19 cellular contexts compared by ENCODE assay signal in genomic region chr3:43319794-43320193, GRCh38. TPM values are rescaled to one million over a fixed set of nuclear protein-coding genes. Genes with fewer than 3 reads are reported as not detected.
DNase-seq lines count a peak whose midpoint lies in the region; ATAC-seq, FAIRE-seq and TF ChIP-seq lines count a peak whose summit lies in the region.
"Had no signal": no experiment of that assay in that cellular context is flagged by ENCODE, and none has a peak within 500 bp of the region (broad histone marks: within the 10 kb centered on the region; RNA-seq: fewer than 3 reads in every experiment).

No MANE protein-coding gene starts in this region.

- peaks cover 33% of the 10 kb centered on the region for H3K4me1 Mint-ChIP-seq in activated CD4-positive, alpha-beta T cell treated with anti-CD3 and anti-CD28 coated beads, Interleukin-2, amount 10 ng/mL, durations not matched to agents 24 days and 14 days
- peaks cover 38% of the 10 kb centered on the region for H3K4me1 Mint-ChIP-seq in activated T-helper 17 cell treated with anti-CD3 and anti-CD28 coated beads, Interleukin-2, amount 50 U/mL, for 72 hours
- peaks cover 52% of the 10 kb centered on the region for H3K4me1 Mint-ChIP-seq in stimulated activated effector memory CD8-positive, alpha-beta T cell treated with anti-CD3 and anti-CD28 coated beads, Interleukin-12 subunit alpha, Interleukin-12 subunit beta, amount 100 ng/mL, for 72 hours
- peaks cover 14% of the 10 kb centered on the region for H3K4me1 Mint-ChIP-seq in type B pancreatic cell (ENCODE audit: unreplicated experiment)
- peaks cover 28% of the 10 kb centered on the region for H3K4me1 Mint-ChIP-seq in activated naive CD4-positive, alpha-beta T cell treated with anti-CD3 and anti-CD28 coated beads, Interleukin-2, amount 10 ng/mL, durations not matched to agents 7 days and 5 days

- H3K27ac Mint-ChIP-seq in activated CD4-positive, alpha-beta T cell treated with anti-CD3 and anti-CD28 coated beads, Interleukin-2, amount 10 ng/mL, durations not matched to agents 24 days and 14 days = peak overlapping the region; percentile 60
- peak overlapping the region; percentile 47 for H3K27ac Mint-ChIP-seq in activated T-helper 17 cell treated with anti-CD3 and anti-CD28 coated beads, Interleukin-2, amount 50 U/mL, for 72 hours
- H3K27ac Mint-ChIP-seq in stimulated activated effector memory CD8-positive, alpha-beta T cell treated with anti-CD3 and anti-CD28 coated beads, Interleukin-12 subunit alpha, Interleukin-12 subunit beta, amount 100 ng/mL, for 72 hours = peak overlapping the region; percentile 71
- no peak overlapping the region for H3K27ac Mint-ChIP-seq in type B pancreatic cell
- no peak overlapping the region for H3K27ac Mint-ChIP-seq in activated naive CD4-positive, alpha-beta T cell treated with anti-CD3 and anti-CD28 coated beads, Interleukin-2, amount 10 ng/mL, durations not matched to agents 7 days and 5 days
- H3K27ac Mint-ChIP-seq: activated naive CD8-positive, alpha-beta T cell treated with anti-CD3 and anti-CD28 coated beads, Interleukin-2, amount 10 ng/mL, durations not matched to agents 7 days and 5 days had no signal

- H3K4me3 ChIP-seq in HepG2 (replicated peaks in 1 of 3; ENCODE audit: insufficient read depth in 1 of 3, low read depth in 2 of 3, low read length in 3 of 3) = no peak overlapping the region
- H3K4me3 ChIP-seq: colonic mucosa had no signal

- H3K9me3 ChIP-seq in HepG2 (ENCODE audit: low read length) = no peaks in the 10 kb centered on the region
- H3K9me3 ChIP-seq: colonic mucosa had no signal

- peak overlapping the region; percentile 24; the same call in 1 of the 2 replicates for H3K4me2 ChIP-seq in HepG2 (ENCODE audit: low read depth, low read length)

- TF ChIP-seq RAD21 in HepG2 (CRISPR knock-in tag; IDR thresholded peaks at IDR 0.05) = no peak

- H3K27me3 Mint-ChIP-seq in activated CD4-positive, alpha-beta T cell treated with anti-CD3 and anti-CD28 coated beads, Interleukin-2, amount 10 ng/mL, durations not matched to agents 24 days and 14 days = no peaks in the 10 kb centered on the region
- no peaks in the 10 kb centered on the region for H3K27me3 Mint-ChIP-seq in activated T-helper 17 cell treated with anti-CD3 and anti-CD28 coated beads, Interleukin-2, amount 50 U/mL, for 72 hours
- H3K27me3 Mint-ChIP-seq in type B pancreatic cell = no peaks in the 10 kb centered on the region
- no peaks in the 10 kb centered on the region for H3K27me3 Mint-ChIP-seq in activated naive CD4-positive, alpha-beta T cell treated with anti-CD3 and anti-CD28 coated beads, Interleukin-2, amount 10 ng/mL, durations not matched to agents 7 days and 5 days
- H3K27me3 Mint-ChIP-seq: activated naive CD8-positive, alpha-beta T cell treated with anti-CD3 and anti-CD28 coated beads, Interleukin-2, amount 10 ng/mL, durations not matched to agents 7 days and 5 days; brain had no signal

- DNase-seq in activated CD4-positive, alpha-beta T cell treated with anti-CD3 and anti-CD28 coated beads, Interleukin-2, amount 10 ng/mL, durations not matched to agents 24 days and 14 days = no peak
- DNase-seq in activated CD4-positive, alpha-beta T cell treated with anti-CD3 and anti-CD28 coated beads for 1 hour = no peak
- DNase-seq in HepG2 (ENCODE audit: low spot score) (no peak), mesenteric fat pad (ENCODE audit: low spot score) (no peak), type B pancreatic cell (ENCODE audit: extremely low spot score, unreplicated experiment) (no peak)
- DNase-seq in stimulated activated effector memory CD8-positive, alpha-beta T cell treated with anti-CD3 and anti-CD28 coated beads, Interleukin-12 subunit alpha, Interleukin-12 subunit beta, amount 100 ng/mL, for 72 hours (ENCODE audit: low spot score in 2 of 2) = no peak
- DNase-seq in activated naive CD4-positive, alpha-beta T cell treated with anti-CD3 and anti-CD28 coated beads, Interleukin-2, amount 10 ng/mL, durations not matched to agents 7 days and 5 days = no peak
- DNase-seq: activated naive CD8-positive, alpha-beta T cell treated with anti-CD3 and anti-CD28 coated beads, Interleukin-2, amount 10 ng/mL, durations not matched to agents 7 days and 5 days; colonic mucosa; DMS 273 treated with DMSO at 0.1 percent for 48 hours; foreskin keratinocyte; midbrain; NCI-H1436; trophoblast cell had no signal

- H4K20me1 ChIP-seq in HepG2 (ENCODE audit: insufficient read depth, low read length) = peaks cover 2% of the 10 kb centered on the region; the same call in 1 of the 2 replicates

- H3K36me3 Mint-ChIP-seq in activated CD4-positive, alpha-beta T cell treated with anti-CD3 and anti-CD28 coated beads, Interleukin-2, amount 10 ng/mL, durations not matched to agents 24 days and 14 days (ENCODE audit: low read depth) = peaks cover 45% of the 10 kb centered on the region
- peaks cover 55% of the 10 kb centered on the region for H3K36me3 Mint-ChIP-seq in activated T-helper 17 cell treated with anti-CD3 and anti-CD28 coated beads, Interleukin-2, amount 50 U/mL, for 72 hours (ENCODE audit: low read depth)
- peaks cover 17% of the 10 kb centered on the region for H3K36me3 Mint-ChIP-seq in stimulated activated effector memory CD8-positive, alpha-beta T cell treated with anti-CD3 and anti-CD28 coated beads, Interleukin-12 subunit alpha, Interleukin-12 subunit beta, amount 100 ng/mL, for 72 hours
- peaks cover 19% of the 10 kb centered on the region for H3K36me3 Mint-ChIP-seq in type B pancreatic cell
- peaks cover 45% of the 10 kb centered on the region for H3K36me3 Mint-ChIP-seq in activated naive CD4-positive, alpha-beta T cell treated with anti-CD3 and anti-CD28 coated beads, Interleukin-2, amount 10 ng/mL, durations not matched to agents 7 days and 5 days

- in situ Hi-C loops in HepG2 (cut with HindIII; ENCODE audit: extremely low pct_ligation_motif_present, low pct_unique_long_range_greater_than_20kb) = no loop called here

- no peak overlapping the region for H2AFZ ChIP-seq in HepG2 (ENCODE audit: low read length)

- TF ChIP-seq EP300 in HepG2 (IDR thresholded peaks at IDR 0.05; ENCODE audit: low read depth in 2 of 2, low read length in 2 of 2) (no peak), HepG2 (CRISPR knock-in tag; IDR thresholded peaks at IDR 0.05; ENCODE audit: borderline replicate concordance) (no peak)

- H3K36me3 ChIP-seq in HepG2 (replicated peaks in 1 of 2; ENCODE audit: control insufficient read depth in 1 of 2, insufficient read depth in 2 of 2, low read length in 2 of 2) = no peaks in the 10 kb centered on the region; a peak in 1 of 5 replicates
- H3K36me3 ChIP-seq: colonic mucosa had no signal

- peaks cover 71% of the 10 kb centered on the region for H3K4me1 ChIP-seq in HepG2 (ENCODE audit: insufficient read depth, low read length)
- H3K4me1 ChIP-seq: colonic mucosa had no signal

- POLR2A ChIA-PET in HepG2 (lab: Yijun Ruan, JAX) = no interaction called here

- intact Hi-C loops in activated CD4-positive, alpha-beta T cell treated with anti-CD3 and anti-CD28 coated beads, Interleukin-2, amount 10 ng/mL, durations not matched to agents 24 days and 14 days (cut with micrococcal nuclease) = no loop called here
- intact Hi-C loops in HepG2 (cut with micrococcal nuclease; ENCODE audit: unreplicated experiment) = no loop called here

- WGBS in HepG2 (ENCODE audit: low lambda C conversion rate) = 97% methylated on average over 3 of the region's 3 CpGs

- no peaks in the 10 kb centered on the region for H3K27me3 ChIP-seq in HepG2 (ENCODE audit: control insufficient read depth in 1 of 2, insufficient read depth in 2 of 2, low read length in 2 of 2)
- H3K27me3 ChIP-seq: colonic mucosa, foreskin keratinocyte had no signal

- no peak overlapping the region for H3K9ac ChIP-seq in HepG2 (ENCODE audit: insufficient read depth, low read depth, low read length)

- CTCF ChIA-PET in HepG2 (lab: Yijun Ruan, JAX; ENCODE audit: low intra/inter-chr PET ratio, low total read pairs) = no interaction called here
- CTCF ChIA-PET in activated naive CD4-positive, alpha-beta T cell treated with anti-CD3 and anti-CD28 coated beads, Interleukin-2, amount 10 ng/mL, durations not matched to agents 7 days and 5 days (lab: Charles Lee) = no interaction called here

- ATAC-seq in activated T-helper 17 cell treated with anti-CD3 and anti-CD28 coated beads, Interleukin-2, amount 50 U/mL, for 72 hours (replicated peaks) = no peak
- ATAC-seq in HepG2 = no peak
- ATAC-seq in stimulated activated effector memory CD8-positive, alpha-beta T cell treated with anti-CD3 and anti-CD28 coated beads, Interleukin-12 subunit alpha, Interleukin-12 subunit beta, amount 100 ng/mL, for 72 hours = no peak
- ATAC-seq: foreskin keratinocyte had no signal

- no peaks in the 10 kb centered on the region for H3K9me3 Mint-ChIP-seq in activated CD4-positive, alpha-beta T cell treated with anti-CD3 and anti-CD28 coated beads, Interleukin-2, amount 10 ng/mL, durations not matched to agents 24 days and 14 days
- no peaks in the 10 kb centered on the region for H3K9me3 Mint-ChIP-seq in activated T-helper 17 cell treated with anti-CD3 and anti-CD28 coated beads, Interleukin-2, amount 50 U/mL, for 72 hours
- no peaks in the 10 kb centered on the region for H3K9me3 Mint-ChIP-seq in stimulated activated effector memory CD8-positive, alpha-beta T cell treated with anti-CD3 and anti-CD28 coated beads, Interleukin-12 subunit alpha, Interleukin-12 subunit beta, amount 100 ng/mL, for 72 hours
- H3K9me3 Mint-ChIP-seq in type B pancreatic cell = no peaks in the 10 kb centered on the region
- no peaks in the 10 kb centered on the region for H3K9me3 Mint-ChIP-seq in activated naive CD4-positive, alpha-beta T cell treated with anti-CD3 and anti-CD28 coated beads, Interleukin-2, amount 10 ng/mL, durations not matched to agents 7 days and 5 days
- H3K9me3 Mint-ChIP-seq: activated naive CD8-positive, alpha-beta T cell treated with anti-CD3 and anti-CD28 coated beads, Interleukin-2, amount 10 ng/mL, durations not matched to agents 7 days and 5 days had no signal

- no peak for TF ChIP-seq POLR2A in HepG2 (IDR thresholded peaks at IDR 0.05; ENCODE audit: insufficient read depth in 1 of 2, low read depth in 2 of 2, low read length in 2 of 2)

- H3K27ac ChIP-seq in HepG2 (ENCODE audit: extremely low read length, insufficient read depth, low read length) = peak overlapping the region; percentile 18
- H3K27ac ChIP-seq: colonic mucosa, foreskin keratinocyte had no signal

- TF ChIP-seq CTCF in HepG2 (CRISPR knock-in tag; IDR thresholded peaks at IDR 0.05) = no peak
- no peak for TF ChIP-seq CTCF in type B pancreatic cell (conservative IDR thresholded peaks at IDR 0.05)

- H3K4me3 Mint-ChIP-seq in activated CD4-positive, alpha-beta T cell treated with anti-CD3 and anti-CD28 coated beads, Interleukin-2, amount 10 ng/mL, durations not matched to agents 24 days and 14 days = no peak overlapping the region
- peak overlapping the region; percentile 22 for H3K4me3 Mint-ChIP-seq in activated T-helper 17 cell treated with anti-CD3 and anti-CD28 coated beads, Interleukin-2, amount 50 U/mL, for 72 hours
- H3K4me3 Mint-ChIP-seq in stimulated activated effector memory CD8-positive, alpha-beta T cell treated with anti-CD3 and anti-CD28 coated beads, Interleukin-12 subunit alpha, Interleukin-12 subunit beta, amount 100 ng/mL, for 72 hours = no peak overlapping the region
- no peak overlapping the region for H3K4me3 Mint-ChIP-seq in type B pancreatic cell
- no peak overlapping the region for H3K4me3 Mint-ChIP-seq in activated naive CD4-positive, alpha-beta T cell treated with anti-CD3 and anti-CD28 coated beads, Interleukin-2, amount 10 ng/mL, durations not matched to agents 7 days and 5 days
- H3K4me3 Mint-ChIP-seq: activated naive CD8-positive, alpha-beta T cell treated with anti-CD3 and anti-CD28 coated beads, Interleukin-2, amount 10 ng/mL, durations not matched to agents 7 days and 5 days; brain had no signal

- no TSS peak for BruUV-seq in HepG2 (replicated peaks; lab: Mats Ljungman, UMichigan)

- no peak for FAIRE-seq in HepG2 (lab: Jason Lieb, UNC)
- FAIRE-seq: endometrium, G401.6, H54 had no signal

- H3K79me2 ChIP-seq in HepG2 (ENCODE audit: insufficient read depth, low read length) = peaks cover 88% of the 10 kb centered on the region

RNA-seq across cellular contexts. Expression of gene SNRK, which starts 33.5 kb away (rescaled TPM):
- 29.0 and 30.3 TPM in 2 replicates for total RNA-seq in activated CD4-positive, alpha-beta T cell treated with anti-CD3 and anti-CD28 coated beads, Interleukin-2, amount 10 ng/mL, durations not matched to agents 24 days and 14 days
- 10 to 100 TPM; 25.7 to 25.8 TPM for total RNA-seq in activated T-helper 17 cell treated with anti-CD3 and anti-CD28 coated beads, Interleukin-2, amount 50 U/mL, for 72 hours
- 11.4 and 14.2 TPM in 2 replicates for total RNA-seq in HepG2 (2016; rRNA removed; fragmentation: Illumina TruSeq; extraction: Trizol)
- 15.7 and 20.4 TPM in 2 replicates for total RNA-seq in HepG2 (2016; cell fraction: cytosol; rRNA removed; fragmentation: Illumina TruSeq; extraction: Trizol; ENCODE audit: low read depth)
- total RNA-seq in HepG2 (2016; cell fraction: insoluble cytoplasmic fraction; rRNA removed; fragmentation: Illumina TruSeq; extraction: Trizol) = 11.4 and 12.5 TPM in 2 replicates
- 7.8 and 8.4 TPM in 2 replicates for total RNA-seq in HepG2 (2016; cell fraction: membrane; rRNA removed; fragmentation: Illumina TruSeq; extraction: Trizol)
- 16.3 and 19.8 TPM in 2 replicates for total RNA-seq in HepG2 (2016; cell fraction: nucleus; rRNA removed; fragmentation: Illumina TruSeq; extraction: Trizol)
- 16.1 and 16.3 TPM in 2 replicates for polyA plus RNA-seq in HepG2 (2011; rRNA removed)
- polyA plus RNA-seq in HepG2 (2011; cell fraction: cytosol; rRNA removed) = 8.9 and 9.0 TPM in 2 replicates
- 22.4 and 28.9 TPM in 2 replicates for polyA plus RNA-seq in HepG2 (2011; cell fraction: nucleus; rRNA removed)
- 15.9 and 17.5 TPM in 2 replicates for polyA plus RNA-seq in HepG2 (2012)
- 0.21 and 0.26 TPM in 2 replicates for polyA plus RNA-seq in HepG2 (2016; cell fraction: cytosol; fragmentation: Illumina TruSeq; extraction: Trizol; ENCODE audit: low read depth)
- polyA plus RNA-seq in HepG2 (2016; cell fraction: insoluble cytoplasmic fraction; fragmentation: Illumina TruSeq; extraction: Trizol; ENCODE audit: low read depth) = 7.4 and 8.1 TPM in 2 replicates
- polyA plus RNA-seq in HepG2 (2016; cell fraction: membrane; fragmentation: Illumina TruSeq; extraction: Trizol; ENCODE audit: low read depth) = 1.5 TPM in 2 replicates
- polyA plus RNA-seq in HepG2 (2016; cell fraction: nucleus; fragmentation: Illumina TruSeq; extraction: Trizol; ENCODE audit: insufficient read depth, low read depth) = 15.7 and 17.5 TPM in 2 replicates
- 38.0 and 68.3 TPM in 2 replicates for polyA minus RNA-seq in HepG2 (2011; rRNA and poly(A)+ RNA removed; ENCODE audit: low replicate concordance)
- polyA minus RNA-seq in HepG2 (2011; cell fraction: cytosol; rRNA and poly(A)+ RNA removed) = 35.4 and 37.5 TPM in 2 replicates
- polyA minus RNA-seq in HepG2 (2011; cell fraction: nucleus; rRNA and poly(A)+ RNA removed) = 73.0 and 87.2 TPM in 2 replicates
- 59.1 TPM for total RNA-seq in mesenteric fat pad
- 17.6 and 23.6 TPM in 2 replicates for total RNA-seq in type B pancreatic cell (ENCODE audit: low replicate concordance)

Comparison
In these comparisons a context has a peak if more than half of its experiments do, and no peak if none do; other contexts are left out.
1. H3K27ac Mint-ChIP-seq: peak in activated CD4-positive, alpha-beta T cell treated with anti-CD3 and anti-CD28 coated beads, Interleukin-2, amount 10 ng/mL, durations not matched to agents 24 days and 14 days (single experiment), activated T-helper 17 cell treated with anti-CD3 and anti-CD28 coated beads, Interleukin-2, amount 50 U/mL, for 72 hours (single experiment) and stimulated activated effector memory CD8-positive, alpha-beta T cell treated with anti-CD3 and anti-CD28 coated beads, Interleukin-12 subunit alpha, Interleukin-12 subunit beta, amount 100 ng/mL, for 72 hours (single experiment); none in type B pancreatic cell (single experiment) and activated naive CD4-positive, alpha-beta T cell treated with anti-CD3 and anti-CD28 coated beads, Interleukin-2, amount 10 ng/mL, durations not matched to agents 7 days and 5 days (single experiment).